In genomic region chr6:32126880-32127279, GRCh38 we compare ENCODE assay signal across 8 cellular contexts. TPM values are rescaled to one million over a fixed set of nuclear protein-coding genes. Genes with fewer than 3 reads are reported as not detected.
DNase-seq lines count a peak whose midpoint lies in the region; ATAC-seq and TF ChIP-seq lines count a peak whose summit lies in the region.

No MANE protein-coding gene starts in this region.

- H3K4me3 ChIP-seq in left lung: peak overlapping the region; percentile 89 to 91
- H3K4me3 ChIP-seq in suprapubic skin: peak overlapping the region; percentile 97

- intact Hi-C loops in left lung (cut with DNase I): no loop called here

- H3K36me3 ChIP-seq in left lung: peaks cover 0 to 48% of the 10 kb centered on the region in 2 donors
- H3K36me3 ChIP-seq in suprapubic skin: peaks cover 41% of the 10 kb centered on the region

- TF ChIP-seq POLR2A in suprapubic skin (IDR thresholded peaks at IDR 0.05): no peak

- H3K9me3 ChIP-seq in left lung (no peaks in the 10 kb centered on the region), suprapubic skin (no peaks in the 10 kb centered on the region)

- peaks cover 43% of the 10 kb centered on the region for H3K36me3 Mint-ChIP-seq in activated CD4-positive, alpha-beta T cell treated with anti-CD3 and anti-CD28 coated beads, Interleukin-2, amount 10 ng/mL, durations not matched to agents 7 days and 5 days (ENCODE audit: low read depth)
- peaks cover 20% of the 10 kb centered on the region for H3K36me3 Mint-ChIP-seq in activated naive CD8-positive, alpha-beta T cell treated with anti-CD3 and anti-CD28 coated beads, Interleukin-2, amount 10 ng/mL, durations not matched to agents 7 days and 5 days

- H3K4me3 Mint-ChIP-seq in activated CD4-positive, alpha-beta T cell treated with anti-CD3 and anti-CD28 coated beads, Interleukin-2, amount 10 ng/mL, durations not matched to agents 7 days and 5 days: peak overlapping the region; percentile 100
- H3K4me3 Mint-ChIP-seq in activated naive CD8-positive, alpha-beta T cell treated with anti-CD3 and anti-CD28 coated beads, Interleukin-2, amount 10 ng/mL, durations not matched to agents 7 days and 5 days: peak overlapping the region; percentile 99

- POLR2A ChIA-PET in activated CD4-positive, alpha-beta T cell treated with anti-CD3 and anti-CD28 coated beads, Interleukin-2, amount 10 ng/mL, durations not matched to agents 7 days and 5 days (lab: Charles Lee): no interaction called here
- POLR2A ChIA-PET in activated naive CD8-positive, alpha-beta T cell treated with anti-CD3 and anti-CD28 coated beads, Interleukin-2, amount 10 ng/mL, durations not matched to agents 7 days and 5 days (lab: Charles Lee): interaction anchor here (1.3 to 2.8 kb wide), 2 partner anchors 8 to 28 kb away, joined by 4 to 9 read pairs; no protein-coding TSS in a partner anchor

- H3K27me3 ChIP-seq in left lung (no peaks in the 10 kb centered on the region), suprapubic skin (no peaks in the 10 kb centered on the region)

- TF ChIP-seq CTCF in left lung (IDR thresholded peaks at IDR 0.05): no peak
- no peak for TF ChIP-seq CTCF in suprapubic skin (IDR thresholded peaks at IDR 0.05)

- 45% methylated on average over 8 of the region's 8 CpGs for WGBS in suprapubic skin

- no peak for DNase-seq in activated CD4-positive, alpha-beta T cell treated with anti-CD3 and anti-CD28 coated beads, Interleukin-2, amount 10 ng/mL, durations not matched to agents 7 days and 5 days
- DNase-seq in activated CD4-positive, alpha-beta T cell treated with anti-CD3 and anti-CD28 coated beads for 1 hour: no peak
- no peak for DNase-seq in activated naive CD8-positive, alpha-beta T cell treated with anti-CD3 and anti-CD28 coated beads, Interleukin-2, amount 10 ng/mL, durations not matched to agents 7 days and 5 days
- DNase-seq in left lung (no peak), suprapubic skin (ENCODE audit: low spot score in 2 of 2) (no peak), SW 1271 (lab: John Stamatoyannopoulos, UW) (no peak)
- DNase-seq in stimulated activated CD4-positive, alpha-beta T cell treated with anti-CD3 and anti-CD28 coated beads, Interleukin-4, amount 100 ng/mL, for 4 hours: no peak

- no peaks in the 10 kb centered on the region for H3K9me3 Mint-ChIP-seq in activated CD4-positive, alpha-beta T cell treated with anti-CD3 and anti-CD28 coated beads, Interleukin-2, amount 10 ng/mL, durations not matched to agents 7 days and 5 days
- H3K9me3 Mint-ChIP-seq in activated naive CD8-positive, alpha-beta T cell treated with anti-CD3 and anti-CD28 coated beads, Interleukin-2, amount 10 ng/mL, durations not matched to agents 7 days and 5 days: no peaks in the 10 kb centered on the region

- peak overlapping the region; percentile 98 for H3K27ac Mint-ChIP-seq in activated CD4-positive, alpha-beta T cell treated with anti-CD3 and anti-CD28 coated beads, Interleukin-2, amount 10 ng/mL, durations not matched to agents 7 days and 5 days
- H3K27ac Mint-ChIP-seq in activated naive CD8-positive, alpha-beta T cell treated with anti-CD3 and anti-CD28 coated beads, Interleukin-2, amount 10 ng/mL, durations not matched to agents 7 days and 5 days: peak overlapping the region; percentile 99

- CTCF ChIA-PET in activated CD4-positive, alpha-beta T cell treated with anti-CD3 and anti-CD28 coated beads, Interleukin-2, amount 10 ng/mL, durations not matched to agents 7 days and 5 days (lab: Charles Lee): interaction anchor here (1.1 to 2.6 kb wide), 3 partner anchors 8 to 23 kb away, joined by 3 to 20 read pairs (median 7); no protein-coding TSS in a partner anchor

- H3K4me1 Mint-ChIP-seq in activated CD4-positive, alpha-beta T cell treated with anti-CD3 and anti-CD28 coated beads, Interleukin-2, amount 10 ng/mL, durations not matched to agents 7 days and 5 days: peaks cover 51% of the 10 kb centered on the region
- peaks cover 38% of the 10 kb centered on the region for H3K4me1 Mint-ChIP-seq in activated naive CD8-positive, alpha-beta T cell treated with anti-CD3 and anti-CD28 coated beads, Interleukin-2, amount 10 ng/mL, durations not matched to agents 7 days and 5 days

- peaks cover 22 to 32% of the 10 kb centered on the region in 2 donors for H3K4me1 ChIP-seq in left lung
- peaks cover 41% of the 10 kb centered on the region for H3K4me1 ChIP-seq in suprapubic skin

- ATAC-seq in activated naive CD8-positive, alpha-beta T cell treated with anti-CD3 and anti-CD28 coated beads, Interleukin-2, amount 10 ng/mL, durations not matched to agents 7 days and 5 days (ENCODE audit: low read depth): no peak
- ATAC-seq in left lung (no peak), HG03520 (IDR thresholded peaks at IDR 0.05; ENCODE audit: unreplicated experiment) (no peak)

- no peak for TF ChIP-seq EP300 in suprapubic skin (IDR thresholded peaks at IDR 0.05)

- H3K27ac ChIP-seq in left lung: no peak overlapping the region
- no peak overlapping the region for H3K27ac ChIP-seq in suprapubic skin

- H3K27me3 Mint-ChIP-seq in activated CD4-positive, alpha-beta T cell treated with anti-CD3 and anti-CD28 coated beads, Interleukin-2, amount 10 ng/mL, durations not matched to agents 7 days and 5 days: no peaks in the 10 kb centered on the region
- no peaks in the 10 kb centered on the region for H3K27me3 Mint-ChIP-seq in activated naive CD8-positive, alpha-beta T cell treated with anti-CD3 and anti-CD28 coated beads, Interleukin-2, amount 10 ng/mL, durations not matched to agents 7 days and 5 days

RNA-seq across cellular contexts. Expression of gene ATF6B, which starts 1.2 kb away (rescaled TPM):
- 100 to 1,000 TPM; 141 to 142 TPM for total RNA-seq in activated CD4-positive, alpha-beta T cell treated with anti-CD3 and anti-CD28 coated beads, Interleukin-2, amount 10 ng/mL, durations not matched to agents 7 days and 5 days
- 100 to 1,000 TPM; 136 to 147 TPM for total RNA-seq in activated naive CD8-positive, alpha-beta T cell treated with anti-CD3 and anti-CD28 coated beads, Interleukin-2, amount 10 ng/mL, durations not matched to agents 7 days and 5 days
- 10 to 100 TPM; 70.7 to 72.1 TPM for total RNA-seq in left lung
- 100 to 1,000 TPM in 1 of 4 donors, 10 to 100 TPM in 3; 55.8 to 161 (median 74.0) TPM for total RNA-seq in suprapubic skin

RNA-seq across cellular contexts. Expression of gene FKBPL, which starts 3.2 kb away (rescaled TPM):
- 1 to 10 TPM; 6.6 to 7.8 TPM for total RNA-seq in activated CD4-positive, alpha-beta T cell treated with anti-CD3 and anti-CD28 coated beads, Interleukin-2, amount 10 ng/mL, durations not matched to agents 7 days and 5 days
- 1 to 10 TPM; 5.5 to 6.3 TPM for total RNA-seq in activated naive CD8-positive, alpha-beta T cell treated with anti-CD3 and anti-CD28 coated beads, Interleukin-2, amount 10 ng/mL, durations not matched to agents 7 days and 5 days
- total RNA-seq in left lung: 1 to 10 TPM; 3.6 to 5.3 TPM
- 10 to 100 TPM in 1 of 4 donors, 1 to 10 TPM in 3; 3.5 to 10.6 (median 5.6) TPM for total RNA-seq in suprapubic skin

RNA-seq across cellular contexts. Expression of gene TNXB, which starts 17.7 kb away (rescaled TPM):
- total RNA-seq in activated CD4-positive, alpha-beta T cell treated with anti-CD3 and anti-CD28 coated beads, Interleukin-2, amount 10 ng/mL, durations not matched to agents 7 days and 5 days: 1 to 10 TPM; 3.9 to 6.7 TPM
- 1 to 10 TPM; 8.6 to 9.2 TPM for total RNA-seq in activated naive CD8-positive, alpha-beta T cell treated with anti-CD3 and anti-CD28 coated beads, Interleukin-2, amount 10 ng/mL, durations not matched to agents 7 days and 5 days
- total RNA-seq in left lung (10 to 100 TPM; 44.8 to 78.4 TPM), suprapubic skin (10 to 100 TPM; 25.7 to 52.5 (median 40.2) TPM)

RNA-seq across cellular contexts. Expression of gene PRRT1, which starts 24.9 kb away (rescaled TPM):
- total RNA-seq in activated CD4-positive, alpha-beta T cell treated with anti-CD3 and anti-CD28 coated beads, Interleukin-2, amount 10 ng/mL, durations not matched to agents 7 days and 5 days: under 1 TPM; 0.17 to 0.23 TPM
- 1 to 10 TPM; 1.1 to 1.2 TPM for total RNA-seq in activated naive CD8-positive, alpha-beta T cell treated with anti-CD3 and anti-CD28 coated beads, Interleukin-2, amount 10 ng/mL, durations not matched to agents 7 days and 5 days
- total RNA-seq in left lung (1 to 10 TPM; 1.0 to 1.6 TPM), suprapubic skin (1 to 10 TPM in 1 of 4 donors, under 1 TPM in 3; 0.42 to 2.1 (median 0.45) TPM)

RNA-seq across cellular contexts. Expression of gene PPT2, which starts 27.1 kb away (rescaled TPM):
- total RNA-seq in activated CD4-positive, alpha-beta T cell treated with anti-CD3 and anti-CD28 coated beads, Interleukin-2, amount 10 ng/mL, durations not matched to agents 7 days and 5 days: 1 to 10 TPM; 8.3 to 9.2 TPM
- total RNA-seq in activated naive CD8-positive, alpha-beta T cell treated with anti-CD3 and anti-CD28 coated beads, Interleukin-2, amount 10 ng/mL, durations not matched to agents 7 days and 5 days: 10 to 100 TPM; 19.2 to 23.7 TPM
- total RNA-seq in left lung (10 to 100 TPM in 1 of 2 donors, 1 to 10 TPM in 1; 8.9 to 17.9 TPM), suprapubic skin (100 to 1,000 TPM in 1 of 4 donors, 10 to 100 TPM in 3; 42.8 to 183 (median 72.2) TPM)
